11 cellular contexts compared by ENCODE assay signal in genomic region chr5:168334161-168335094, GRCh38. TPM values are rescaled to one million over a fixed set of nuclear protein-coding genes. Genes with fewer than 3 reads are reported as not detected.
A peak's percentile ranks its signal among the peaks of the same experiment; 100 is the strongest.
DNase-seq lines count a peak whose midpoint lies in the region; ATAC-seq and TF ChIP-seq lines count a peak whose summit lies in the region.
"Had no signal": no experiment of that assay in that cellular context is flagged by ENCODE, and none has a peak within 500 bp of the region (broad histone marks: within the 10 kb centered on the region; RNA-seq: fewer than 3 reads in every experiment).

No MANE protein-coding gene starts in this region.

- no peaks in the 10 kb centered on the region for H3K9me3 Mint-ChIP-seq in nephron progenitor cell
- no peaks in the 10 kb centered on the region for H3K9me3 Mint-ChIP-seq in CD4-positive, alpha-beta memory T cell
- H3K9me3 Mint-ChIP-seq: natural killer cell treated with Interleukin-12 subunit alpha and Interleukin-12 subunit beta and Interleukin-15 and Interleukin-18, amount 100 ng/mL, for 72 hours had no signal

- CTCF ChIA-PET in CD4-positive, alpha-beta memory T cell (lab: Charles Lee; ENCODE audit: partially characterized antibody), result no interaction called here

- POLR2A ChIA-PET in CD4-positive, alpha-beta memory T cell (lab: Charles Lee; ENCODE audit: partially characterized antibody), result no interaction called here

- intact Hi-C loops in CD4-positive, alpha-beta memory T cell (cut with micrococcal nuclease), result no loop called here

- H3K27me3 ChIP-seq in CD4-positive, alpha-beta memory T cell (ENCODE audit: insufficient read depth, low read length), result no peaks in the 10 kb centered on the region
- H3K27me3 ChIP-seq: esophagus muscularis mucosa had no signal

- no peaks in the 10 kb centered on the region for H3K9me3 ChIP-seq in CD4-positive, alpha-beta memory T cell (ENCODE audit: control insufficient read depth in 1 of 2, low read length in 2 of 2)
- H3K9me3 ChIP-seq: esophagus muscularis mucosa had no signal

- ATAC-seq in GM19455 (IDR thresholded peaks at IDR 0.05; ENCODE audit: unreplicated experiment), result no peak
- no peak for ATAC-seq in GM18520 (IDR thresholded peaks at IDR 0.05; ENCODE audit: unreplicated experiment)
- ATAC-seq: natural killer cell treated with Interleukin-12 subunit alpha and Interleukin-12 subunit beta and Interleukin-15 and Interleukin-18, amount 100 ng/mL, for 72 hours had no signal

- peaks cover 2% of the 10 kb centered on the region for H3K27me3 Mint-ChIP-seq in nephron progenitor cell (ENCODE audit: low read depth, poor library complexity)
- peaks cover 1 to 7% of the 10 kb centered on the region in 2 donors for H3K27me3 Mint-ChIP-seq in CD4-positive, alpha-beta memory T cell

- H3K27ac ChIP-seq in CD4-positive, alpha-beta memory T cell (ENCODE audit: low read depth, low read length), result no peak overlapping the region

- no peaks in the 10 kb centered on the region for H3K36me3 ChIP-seq in CD4-positive, alpha-beta memory T cell (ENCODE audit: insufficient read depth, low read length)
- H3K36me3 ChIP-seq: esophagus muscularis mucosa had no signal

- no peaks in the 10 kb centered on the region for H3K4me1 ChIP-seq in CD4-positive, alpha-beta memory T cell (ENCODE audit: insufficient read depth, low read length)

- H3K4me1 Mint-ChIP-seq in nephron progenitor cell, result peaks cover 49% of the 10 kb centered on the region
- H3K4me1 Mint-ChIP-seq in CD4-positive, alpha-beta memory T cell, result peaks cover 0 to 2% (median under 1%) of the 10 kb centered on the region in 4 donors

- no peak overlapping the region for H3K4me3 ChIP-seq in fibroblast of mammary gland (ENCODE audit: control insufficient read depth, low read depth, low read length)
- H3K4me3 ChIP-seq in CD4-positive, alpha-beta memory T cell (ENCODE audit: low read length in 2 of 2), result no peak overlapping the region
- H3K4me3 ChIP-seq: esophagus muscularis mucosa had no signal

- no peaks in the 10 kb centered on the region for H3K36me3 Mint-ChIP-seq in nephron progenitor cell (ENCODE audit: low read depth)
- H3K36me3 Mint-ChIP-seq in CD4-positive, alpha-beta memory T cell, result no peaks in the 10 kb centered on the region
- H3K36me3 Mint-ChIP-seq: natural killer cell treated with Interleukin-12 subunit alpha and Interleukin-12 subunit beta and Interleukin-15 and Interleukin-18, amount 100 ng/mL, for 72 hours had no signal

- peak; percentile 89 for DNase-seq in AG20443 (ENCODE audit: low spot score)
- peak; percentile 61 for DNase-seq in M059J (ENCODE audit: low read depth)
- peak; percentile 17 for DNase-seq in fibroblast of mammary gland (ENCODE audit: low read depth)
- DNase-seq in nephron progenitor cell, result peak; percentile 64
- DNase-seq in stimulated activated CD4-positive, alpha-beta T cell treated with anti-CD3 and anti-CD28 coated beads, Interleukin-1b, Interleukin-23, amount 100 ng/mL, for 48 hours, result no peak
- no peak for DNase-seq in CD4-positive, alpha-beta memory T cell
- DNase-seq: NCI-H510A had no signal

- H3K27ac Mint-ChIP-seq in nephron progenitor cell, result no peak overlapping the region
- no peak overlapping the region for H3K27ac Mint-ChIP-seq in CD4-positive, alpha-beta memory T cell
- H3K27ac Mint-ChIP-seq: natural killer cell treated with Interleukin-12 subunit alpha and Interleukin-12 subunit beta and Interleukin-15 and Interleukin-18, amount 100 ng/mL, for 72 hours had no signal

- no peak overlapping the region for H3K4me3 Mint-ChIP-seq in nephron progenitor cell
- no peak overlapping the region for H3K4me3 Mint-ChIP-seq in CD4-positive, alpha-beta memory T cell
- H3K4me3 Mint-ChIP-seq: natural killer cell treated with Interleukin-12 subunit alpha and Interleukin-12 subunit beta and Interleukin-15 and Interleukin-18, amount 100 ng/mL, for 72 hours had no signal

- TF ChIP-seq CTCF in fibroblast of mammary gland (conservative IDR thresholded peaks at IDR 0.05; ENCODE audit: control insufficient read depth, insufficient read depth, low read depth, low read length), result no peak
- no peak for TF ChIP-seq CTCF in nephron progenitor cell (IDR thresholded peaks at IDR 0.05)

RNA-seq across cellular contexts. Expression of gene WWC1, which starts 43.0 kb away (rescaled TPM):
- 6.1 and 9.7 TPM in 2 replicates for total RNA-seq in M059J (2014; rRNA removed; shearing (Covaris generic))
- 1 to 10 TPM; 2.0 to 2.7 TPM for total RNA-seq in CD4-positive, alpha-beta memory T cell
- polyA plus RNA-seq in CD4-positive, alpha-beta memory T cell, result under 1 TPM; 0.22 to 0.98 TPM
- total RNA-seq: natural killer cell treated with Interleukin-12 subunit alpha and Interleukin-12 subunit beta and Interleukin-15 and Interleukin-18, amount 100 ng/mL, for 72 hours had no signal

Comparison
In these comparisons a context has a peak if more than half of its experiments do, and no peak if none do; other contexts are left out.
1. DNase-seq: peak in AG20443 (single experiment), M059J (single experiment), fibroblast of mammary gland (single experiment) and nephron progenitor cell (single experiment); none in stimulated activated CD4-positive, alpha-beta T cell treated with anti-CD3 and anti-CD28 coated beads, Interleukin-1b, Interleukin-23, amount 100 ng/mL, for 48 hours (single experiment) and CD4-positive, alpha-beta memory T cell (0 of 5).